Comparison of ENCODE assay signal across 9 cellular contexts in genomic region chr1:12040457-12041051, GRCh38. TPM values are rescaled to one million over a fixed set of nuclear protein-coding genes. Genes with fewer than 3 reads are reported as not detected.
DNase-seq lines count a peak whose midpoint lies in the region; ATAC-seq, FAIRE-seq and TF ChIP-seq lines count a peak whose summit lies in the region.
"Had no signal": no experiment of that assay in that cellular context is flagged by ENCODE, and none has a peak within 500 bp of the region (broad histone marks: within the 10 kb centered on the region; RNA-seq: fewer than 3 reads in every experiment).

No MANE protein-coding gene starts in this region.

- no peak overlapping the region for H3K4me3 ChIP-seq in AG04449 (ENCODE audit: low read depth, low read length)
- no peak overlapping the region for H3K4me3 ChIP-seq in fibroblast of villous mesenchyme (ENCODE audit: low read depth, low read length)

- POLR2A ChIA-PET in AG04449 (lab: Yijun Ruan, JAX): interaction anchor here (0.9 to 1.1 kb wide), 2 partner anchors 18 to 132 kb away, joined by 3 to 5 read pairs; no protein-coding TSS in a partner anchor

- CTCF ChIA-PET in AG04449 (lab: Yijun Ruan, JAX): interaction anchor here (1.3 to 2.1 kb wide), 2 partner anchors 10 to 39 kb away, joined by 4 to 8 read pairs; no protein-coding TSS in a partner anchor

- no peak for TF ChIP-seq CTCF in AG04449 (IDR thresholded peaks at IDR 0.05; ENCODE audit: insufficient read depth, low read length, missing control alignments)
- no peak for TF ChIP-seq CTCF in fibroblast of villous mesenchyme (IDR thresholded peaks at IDR 0.05; ENCODE audit: insufficient read depth, low read depth, low read length)

- peak; percentile 90 for FAIRE-seq in GM18507 (lab: Jason Lieb, UNC)
- FAIRE-seq: endothelial cell of umbilical vein had no signal

- DNase-seq in AG04449 (ENCODE audit: low read depth, low spot score): peak; percentile 59
- DNase-seq in GM18507 (ENCODE audit: extremely low spot score, insufficient read length, low read depth): no peak
- DNase-seq in NCI-H2196 (lab: John Stamatoyannopoulos, UW; ENCODE audit: unreplicated experiment): peak; percentile 49
- DNase-seq in fibroblast of villous mesenchyme (ENCODE audit: low read depth): peak; percentile 83
- no peak for DNase-seq in activated effector memory CD4-positive, alpha-beta T cell treated with Interleukin-2 at 50 U/mL for 16 hours
- DNase-seq in SK-N-DZ (ENCODE audit: low spot score): no peak
- no peak for DNase-seq in ureter (ENCODE audit: low spot score)

- ATAC-seq in HG02852 (IDR thresholded peaks at IDR 0.05; ENCODE audit: unreplicated experiment): peak; percentile 48

RNA-seq across cellular contexts. Expression of gene MIIP, which starts 21.3 kb away (rescaled TPM):
- total RNA-seq in fibroblast of villous mesenchyme: 32.0 and 34.8 TPM in 2 replicates
- 61.1 and 74.3 TPM in 2 replicates for polyA plus RNA-seq in SK-N-DZ (2014; cell fraction: cytosol; rRNA removed)
- 371 and 472 TPM in 2 replicates for polyA plus RNA-seq in SK-N-DZ (2014; cell fraction: nucleus; rRNA removed)
- total RNA-seq in ureter: 28.0 TPM

RNA-seq across cellular contexts. Expression of gene TNFRSF8, which starts 22.5 kb away (rescaled TPM):
- total RNA-seq in fibroblast of villous mesenchyme: under 0.01 and 0.86 TPM in 2 replicates
- 0.07 and 0.14 TPM in 2 replicates for polyA plus RNA-seq in SK-N-DZ (2014; cell fraction: cytosol; rRNA removed)
- not detected in 2 replicates for polyA plus RNA-seq in SK-N-DZ (2014; cell fraction: nucleus; rRNA removed)
- total RNA-seq in ureter: 0.36 TPM
- total RNA-seq: endothelial cell of umbilical vein had no signal

Comparison
In these comparisons a context has a peak if more than half of its experiments do, and no peak if none do; other contexts are left out.
1. DNase-seq: peak in AG04449 (single experiment), NCI-H2196 (single experiment) and fibroblast of villous mesenchyme (single experiment); none in GM18507 (single experiment), activated effector memory CD4-positive, alpha-beta T cell treated with Interleukin-2 at 50 U/mL for 16 hours (single experiment), SK-N-DZ (single experiment) and ureter (single experiment).